8 cellular contexts compared by ENCODE assay signal in genomic region chr19:12294308-12295158, GRCh38. TPM values are rescaled to one million over a fixed set of nuclear protein-coding genes. Genes with fewer than 3 reads are reported as not detected.
A peak's percentile ranks its signal among the peaks of the same experiment; 100 is the strongest.
DNase-seq lines count a peak whose midpoint lies in the region; TF ChIP-seq lines count a peak whose summit lies in the region.

Gene ZNF44, minus strand, starts transcription at chr19:12294883. Its CDS starts 189 bp downstream, at chr19:12294694.

- peaks cover 25% of the 10 kb centered on the region for H3K4me1 Mint-ChIP-seq in activated naive CD8-positive, alpha-beta T cell treated with anti-CD3 and anti-CD28 coated beads for 36 hours
- H3K4me1 Mint-ChIP-seq in osteocyte (ENCODE audit: unreplicated experiment): peaks cover 27% of the 10 kb centered on the region

- H3K4me1 ChIP-seq in HEK293 (ENCODE audit: control insufficient read depth, insufficient read depth, low read length) (no peaks in the 10 kb centered on the region), thymus (ENCODE audit: control insufficient read depth, insufficient read depth, low read length) (peaks cover 12% of the 10 kb centered on the region)

- H3K27ac ChIP-seq in HEK293 (ENCODE audit: extremely low read depth, low read depth, low read length) (no peak within 1 kb of the TSS; the same call in 1 of the 2 replicates), thymus (ENCODE audit: low read depth) (peak within 1 kb of the TSS; percentile 92)

- H3K36me3 ChIP-seq in HEK293 (ENCODE audit: control insufficient read depth in 2 of 2, insufficient read depth in 1 of 2, low read length in 2 of 2) (peaks cover 0 to 8% of the 10 kb centered on the region in 2 experiments; a peak in 2 of 3 replicates), thymus (ENCODE audit: control insufficient read depth, insufficient read depth) (no peaks in the 10 kb centered on the region)

- H3K9me3 ChIP-seq in HEK293 (ENCODE audit: control insufficient read depth, insufficient read depth, low read depth, low read length): no peaks in the 10 kb centered on the region
- H3K9me3 ChIP-seq in thymus (ENCODE audit: control insufficient read depth): no peaks in the 10 kb centered on the region

- under 1% methylated on average over 64 of the region's 64 CpGs for WGBS in thymus

- intact Hi-C loops in head of caudate nucleus (cut with DNase I): loop anchor here (10.0 kb wide), 1 partner anchor 70 kb away; the partner anchor contains the start of gene ZNF442

- H3K4me3 Mint-ChIP-seq in activated naive CD8-positive, alpha-beta T cell treated with anti-CD3 and anti-CD28 coated beads for 36 hours: peak within 1 kb of the TSS; percentile 100
- H3K4me3 Mint-ChIP-seq in osteocyte (ENCODE audit: unreplicated experiment): peak within 1 kb of the TSS; percentile 97

- no peaks in the 10 kb centered on the region for H3K27me3 Mint-ChIP-seq in activated naive CD8-positive, alpha-beta T cell treated with anti-CD3 and anti-CD28 coated beads for 36 hours
- H3K27me3 Mint-ChIP-seq in osteocyte (ENCODE audit: unreplicated experiment): no peaks in the 10 kb centered on the region

- H3K27ac Mint-ChIP-seq in activated naive CD8-positive, alpha-beta T cell treated with anti-CD3 and anti-CD28 coated beads for 36 hours: peak within 1 kb of the TSS; percentile 99
- H3K27ac Mint-ChIP-seq in osteocyte (ENCODE audit: unreplicated experiment): peak within 1 kb of the TSS; percentile 98

- H3K9me3 Mint-ChIP-seq in activated naive CD8-positive, alpha-beta T cell treated with anti-CD3 and anti-CD28 coated beads for 36 hours: no peaks in the 10 kb centered on the region
- no peaks in the 10 kb centered on the region for H3K9me3 Mint-ChIP-seq in osteocyte (ENCODE audit: unreplicated experiment)

- POLR2A ChIA-PET in HEK293 (lab: Yijun Ruan, JAX): interaction anchor here (0.6 to 1.4 kb wide), 7 partner anchors 23 to 316 kb away, joined by 3 to 7 read pairs (median 4); partner anchors contain the start of genes ZNF136, ZNF443, ZNF490 and ZNF563

- H3K36me3 Mint-ChIP-seq in activated naive CD8-positive, alpha-beta T cell treated with anti-CD3 and anti-CD28 coated beads for 36 hours: peaks cover 22% of the 10 kb centered on the region
- H3K36me3 Mint-ChIP-seq in osteocyte (ENCODE audit: unreplicated experiment): peaks cover 5% of the 10 kb centered on the region

- TF ChIP-seq CTCF in HEK293 (tag by site-specific recombination; IDR thresholded peaks at IDR 0.05) (no peak; the same call in 1 of the 2 replicates), osteocyte (IDR thresholded peaks at IDR 0.05) (no peak)

- H3K27me3 ChIP-seq in thymus (ENCODE audit: control insufficient read depth, insufficient read depth): no peaks in the 10 kb centered on the region

- CTCF ChIA-PET in HEK293 (lab: Yijun Ruan, JAX): interaction anchor here (0.6 kb wide), 1 partner anchor 51 kb away, joined by 3 read pairs; no protein-coding TSS in a partner anchor

- peak within 1 kb of the TSS; percentile 69 for H3K4me3 ChIP-seq in HEK293 (ENCODE audit: low read depth, low read length)
- peak within 1 kb of the TSS; percentile 93 for H3K4me3 ChIP-seq in thymus (ENCODE audit: low read length)

- DNase-seq in GM03348 (ENCODE audit: low spot score): peak; percentile 96
- DNase-seq in MV-4-11 (lab: John Stamatoyannopoulos, UW): peak; percentile 100
- DNase-seq in SKM-1 (lab: John Stamatoyannopoulos, UW; ENCODE audit: unreplicated experiment): peak; percentile 99
- DNase-seq in activated naive CD8-positive, alpha-beta T cell treated with anti-CD3 and anti-CD28 coated beads for 36 hours: peak; percentile 95
- DNase-seq in head of caudate nucleus: peak; percentile 95 to 100 (median 99)
- DNase-seq in osteocyte (ENCODE audit: extremely low spot score, unreplicated experiment): peak; percentile 96

TF ChIP-seq in HEK293, 187 proteins besides CTCF, POLR2A, EP300 and RAD21 (continues in another document):
- TF ChIP-seq ZNF660 (tag by site-specific recombination; IDR thresholded peaks at IDR 0.05) (no peak), ZNF600 (tag by site-specific recombination; IDR thresholded peaks at IDR 0.05) (peak; percentile 99), ZNF138 (tag by site-specific recombination; IDR thresholded peaks at IDR 0.05; ENCODE audit: borderline replicate concordance) (no peak), ZNF473 (tag by site-specific recombination; IDR thresholded peaks at IDR 0.05) (no peak), ZNF48 (tag by site-specific recombination; IDR thresholded peaks at IDR 0.05) (no peak), ZNF561 (tag by site-specific recombination; IDR thresholded peaks at IDR 0.05; ENCODE audit: borderline replicate concordance) (no peak), ZNF645 (tag by site-specific recombination; IDR thresholded peaks at IDR 0.05) (no peak), PRDM2 (tag by site-specific recombination; IDR thresholded peaks at IDR 0.05; ENCODE audit: borderline replicate concordance) (no peak), ZNF521 (tag by site-specific recombination; IDR thresholded peaks at IDR 0.05) (no peak), KLF9 (tag by site-specific recombination; IDR thresholded peaks at IDR 0.05; ENCODE audit: low read depth) (peak; percentile 84)

RNA-seq across cellular contexts. Expression of gene ZNF44, which starts in this region (rescaled TPM):
- total RNA-seq in activated naive CD8-positive, alpha-beta T cell treated with anti-CD3 and anti-CD28 coated beads for 36 hours: 1 to 10 TPM; 5.6 to 6.6 TPM
- 7.0 and 7.8 TPM in 2 replicates for total RNA-seq in osteocyte
- polyA plus RNA-seq in thymus: 16.3 TPM
